1 cellular context compared by ENCODE assay signal in genomic region chr11:63518548-63518947, GRCh38.
TF ChIP-seq lines count a peak whose summit lies in the region.

No MANE protein-coding gene starts in this region.

TF ChIP-seq in GM12878, 131 proteins besides CTCF, POLR2A, EP300 and RAD21:
- TF ChIP-seq BCLAF1 (IDR thresholded peaks at IDR 0.05) (no peak), IRF3 (IDR thresholded peaks at IDR 0.05) (no peak), NBN (IDR thresholded peaks at IDR 0.05) (no peak), PKNOX1 (IDR thresholded peaks at IDR 0.05) (peak; percentile 33; the same call in 1 of the 2 replicates), CBFB (IDR thresholded peaks at IDR 0.05; ENCODE audit: low read depth) (no peak), ATF2 (IDR thresholded peaks at IDR 0.05; ENCODE audit: low read length) (no peak), ZBTB40 (IDR thresholded peaks at IDR 0.05; ENCODE audit: borderline replicate concordance) (no peak)
TF ChIP-seq in GM12878: peak in this region for 1.
